Comparison of ENCODE assay signal across 28 cellular contexts in genomic region chr16:72958522-72959076, GRCh38.
"Had no signal": no experiment of that assay in that cellular context is flagged by ENCODE, and none has a peak within 500 bp of the region (broad histone marks: within the 10 kb centered on the region; RNA-seq: fewer than 3 reads in every experiment).

No MANE protein-coding gene starts in this region.

- H3K9me3 ChIP-seq: adrenal gland, body of pancreas, colonic mucosa had no signal

- ATAC-seq: activated CD4-positive, alpha-beta T cell treated with anti-CD3 and anti-CD28 coated beads for 36 hours; activated CD8-positive, alpha-beta memory T cell treated with anti-CD3 and anti-CD28 coated beads, Interleukin-2, amount 10 ng/mL, durations not matched to agents 7 days and 5 days; activated CD8-positive, alpha-beta T cell treated with anti-CD3 and anti-CD28 coated beads, Interleukin-2, amount 10 ng/mL, durations not matched to agents 7 days and 5 days; activated naive CD8-positive, alpha-beta T cell treated with anti-CD3 and anti-CD28 coated beads, Interleukin-2, amount 50 U/mL, for 24 hours; body of pancreas; esophagus mucosa had no signal

- H3K27ac Mint-ChIP-seq: activated CD4-positive, alpha-beta memory T cell treated with anti-CD3 and anti-CD28 coated beads for 36 hours; activated CD4-positive, alpha-beta T cell treated with anti-CD3 and anti-CD28 coated beads for 36 hours; activated CD4-positive, alpha-beta T cell treated with anti-CD3 and anti-CD28 coated beads, Interleukin-2, amount 10 ng/mL, durations not matched to agents 24 days and 14 days; activated CD8-positive, alpha-beta memory T cell treated with anti-CD3 and anti-CD28 coated beads, Interleukin-2, amount 10 ng/mL, durations not matched to agents 7 days and 5 days; activated CD8-positive, alpha-beta T cell treated with anti-CD3 and anti-CD28 coated beads, Interleukin-2, amount 10 ng/mL, durations not matched to agents 7 days and 5 days; activated naive CD4-positive, alpha-beta T cell treated with anti-CD3 and anti-CD28 coated beads for 36 hours; activated naive CD4-positive, alpha-beta T cell treated with anti-CD3 and anti-CD28 coated beads, Interleukin-2, amount 50 U/mL, for 24 hours; activated naive CD8-positive, alpha-beta T cell treated with anti-CD3 and anti-CD28 coated beads for 36 hours; activated naive CD8-positive, alpha-beta T cell treated with anti-CD3 and anti-CD28 coated beads, Interleukin-2, amount 50 U/mL, for 24 hours; activated T-helper 1 cell treated with anti-CD3 and anti-CD28 coated beads, Interleukin-12 subunit alpha, Interleukin-12 subunit beta, Interleukin-2, Interleukin-4 antibody, amounts not matched to agents 30 ng/mL and 10 ng/mL and 1 ng/mL, durations not matched to agents 14 hours and 24 hours and 36 hours; activated T-helper 2 cell treated with anti-CD3 and anti-CD28 coated beads, Interferon-gamma antibody, Interleukin-2, Interleukin-4, amounts not matched to agents 10 μg/mL and 5 μg/mL and 100 μg/mL, durations not matched to agents 14 hours and 24 hours and 36 hours had no signal

- H3K4me3 ChIP-seq: adrenal gland, body of pancreas, colonic mucosa had no signal

- H3K27me3 ChIP-seq: adrenal gland, body of pancreas, colonic mucosa had no signal

- H3K4me1 ChIP-seq: colonic mucosa had no signal

- H3K4me3 Mint-ChIP-seq: activated CD4-positive, alpha-beta memory T cell treated with anti-CD3 and anti-CD28 coated beads for 36 hours; activated CD4-positive, alpha-beta T cell treated with anti-CD3 and anti-CD28 coated beads for 36 hours; activated CD4-positive, alpha-beta T cell treated with anti-CD3 and anti-CD28 coated beads, Interleukin-2, amount 10 ng/mL, durations not matched to agents 24 days and 14 days; activated CD8-positive, alpha-beta memory T cell treated with anti-CD3 and anti-CD28 coated beads, Interleukin-2, amount 10 ng/mL, durations not matched to agents 7 days and 5 days; activated CD8-positive, alpha-beta T cell treated with anti-CD3 and anti-CD28 coated beads, Interleukin-2, amount 10 ng/mL, durations not matched to agents 7 days and 5 days; activated naive CD4-positive, alpha-beta T cell treated with anti-CD3 and anti-CD28 coated beads for 36 hours; activated naive CD4-positive, alpha-beta T cell treated with anti-CD3 and anti-CD28 coated beads, Interleukin-2, amount 50 U/mL, for 24 hours; activated naive CD8-positive, alpha-beta T cell treated with anti-CD3 and anti-CD28 coated beads for 36 hours; activated naive CD8-positive, alpha-beta T cell treated with anti-CD3 and anti-CD28 coated beads, Interleukin-2, amount 50 U/mL, for 24 hours; activated T-helper 1 cell treated with anti-CD3 and anti-CD28 coated beads, Interleukin-12 subunit alpha, Interleukin-12 subunit beta, Interleukin-2, Interleukin-4 antibody, amounts not matched to agents 30 ng/mL and 10 ng/mL and 1 ng/mL, durations not matched to agents 14 hours and 24 hours and 36 hours had no signal

- DNase-seq: activated CD4-positive, alpha-beta memory T cell treated with anti-CD3 and anti-CD28 coated beads for 36 hours; activated CD4-positive, alpha-beta T cell treated with anti-CD3 and anti-CD28 coated beads for 36 hours; activated CD4-positive, alpha-beta T cell treated with anti-CD3 and anti-CD28 coated beads, Interleukin-2, amount 10 ng/mL, durations not matched to agents 24 days and 14 days; activated CD4-positive, CD25-positive, alpha-beta regulatory T cell; activated CD4-positive, CD25-positive, alpha-beta regulatory T cell treated with anti-CD3 and anti-CD28 coated beads, Interleukin-2, amount 50 U/mL, for 72 hours; activated CD8-positive, alpha-beta memory T cell treated with anti-CD3 and anti-CD28 coated beads, Interleukin-2, amount 10 ng/mL, durations not matched to agents 7 days and 5 days; activated CD8-positive, alpha-beta memory T cell treated with anti-CD3 and anti-CD28 coated beads, Interleukin-2, amount 50 U/mL, for 4 hours; activated CD8-positive, alpha-beta T cell treated with anti-CD3 and anti-CD28 coated beads, Interleukin-2, amount 10 ng/mL, durations not matched to agents 7 days and 5 days; activated effector memory CD4-positive, alpha-beta T cell treated with anti-CD3 and anti-CD28 coated beads, Interleukin-2, amount 50 U/mL, for 16 hours; activated naive CD4-positive, alpha-beta T cell treated with anti-CD3 and anti-CD28 coated beads for 36 hours; activated naive CD8-positive, alpha-beta T cell treated with anti-CD3 and anti-CD28 coated beads for 36 hours; activated naive CD8-positive, alpha-beta T cell treated with anti-CD3 and anti-CD28 coated beads, Interleukin-2, amount 50 U/mL, for 24 hours; activated T-cell treated with anti-CD3 and anti-CD28 coated beads, Interleukin-2, amount 50 U/mL, for 1 hour; activated T-cell treated with anti-CD3 and anti-CD28 coated beads, Interleukin-2, amount 50 U/mL, for 48 hours; adrenal gland; amygdala; aorta; body of pancreas; caudate nucleus; colonic mucosa; effector CD8-positive, alpha-beta T cell; foreskin fibroblast; head of caudate nucleus; T-helper 2 cell had no signal

- H3K36me3 ChIP-seq: colonic mucosa had no signal

- H3K27me3 Mint-ChIP-seq: activated CD4-positive, alpha-beta memory T cell treated with anti-CD3 and anti-CD28 coated beads for 36 hours; activated CD4-positive, alpha-beta T cell treated with anti-CD3 and anti-CD28 coated beads for 36 hours; activated CD8-positive, alpha-beta memory T cell treated with anti-CD3 and anti-CD28 coated beads, Interleukin-2, amount 10 ng/mL, durations not matched to agents 7 days and 5 days; activated naive CD4-positive, alpha-beta T cell treated with anti-CD3 and anti-CD28 coated beads, Interleukin-2, amount 50 U/mL, for 24 hours; activated naive CD8-positive, alpha-beta T cell treated with anti-CD3 and anti-CD28 coated beads for 36 hours; activated naive CD8-positive, alpha-beta T cell treated with anti-CD3 and anti-CD28 coated beads, Interleukin-2, amount 50 U/mL, for 24 hours had no signal

- H3K9me3 Mint-ChIP-seq: activated CD4-positive, alpha-beta T cell treated with anti-CD3 and anti-CD28 coated beads, Interleukin-2, amount 10 ng/mL, durations not matched to agents 24 days and 14 days; activated naive CD4-positive, alpha-beta T cell treated with anti-CD3 and anti-CD28 coated beads for 36 hours; activated naive CD4-positive, alpha-beta T cell treated with anti-CD3 and anti-CD28 coated beads, Interleukin-2, amount 50 U/mL, for 24 hours; activated naive CD8-positive, alpha-beta T cell treated with anti-CD3 and anti-CD28 coated beads for 36 hours; activated naive CD8-positive, alpha-beta T cell treated with anti-CD3 and anti-CD28 coated beads, Interleukin-2, amount 50 U/mL, for 24 hours; activated T-helper 1 cell treated with anti-CD3 and anti-CD28 coated beads, Interleukin-12 subunit alpha, Interleukin-12 subunit beta, Interleukin-2, Interleukin-4 antibody, amounts not matched to agents 30 ng/mL and 10 ng/mL and 1 ng/mL, durations not matched to agents 14 hours and 24 hours and 36 hours had no signal

- H3K4me1 Mint-ChIP-seq: activated CD4-positive, alpha-beta T cell treated with anti-CD3 and anti-CD28 coated beads for 36 hours; activated CD4-positive, alpha-beta T cell treated with anti-CD3 and anti-CD28 coated beads, Interleukin-2, amount 10 ng/mL, durations not matched to agents 24 days and 14 days; activated CD8-positive, alpha-beta memory T cell treated with anti-CD3 and anti-CD28 coated beads, Interleukin-2, amount 10 ng/mL, durations not matched to agents 7 days and 5 days; activated naive CD4-positive, alpha-beta T cell treated with anti-CD3 and anti-CD28 coated beads, Interleukin-2, amount 50 U/mL, for 24 hours; activated naive CD8-positive, alpha-beta T cell treated with anti-CD3 and anti-CD28 coated beads for 36 hours; activated naive CD8-positive, alpha-beta T cell treated with anti-CD3 and anti-CD28 coated beads, Interleukin-2, amount 50 U/mL, for 24 hours had no signal

- H3K36me3 Mint-ChIP-seq: activated CD4-positive, alpha-beta memory T cell treated with anti-CD3 and anti-CD28 coated beads for 36 hours; activated CD8-positive, alpha-beta memory T cell treated with anti-CD3 and anti-CD28 coated beads, Interleukin-2, amount 10 ng/mL, durations not matched to agents 7 days and 5 days; activated naive CD8-positive, alpha-beta T cell treated with anti-CD3 and anti-CD28 coated beads for 36 hours had no signal
